10 cellular contexts compared by ENCODE assay signal in the genomic region with DNA sequence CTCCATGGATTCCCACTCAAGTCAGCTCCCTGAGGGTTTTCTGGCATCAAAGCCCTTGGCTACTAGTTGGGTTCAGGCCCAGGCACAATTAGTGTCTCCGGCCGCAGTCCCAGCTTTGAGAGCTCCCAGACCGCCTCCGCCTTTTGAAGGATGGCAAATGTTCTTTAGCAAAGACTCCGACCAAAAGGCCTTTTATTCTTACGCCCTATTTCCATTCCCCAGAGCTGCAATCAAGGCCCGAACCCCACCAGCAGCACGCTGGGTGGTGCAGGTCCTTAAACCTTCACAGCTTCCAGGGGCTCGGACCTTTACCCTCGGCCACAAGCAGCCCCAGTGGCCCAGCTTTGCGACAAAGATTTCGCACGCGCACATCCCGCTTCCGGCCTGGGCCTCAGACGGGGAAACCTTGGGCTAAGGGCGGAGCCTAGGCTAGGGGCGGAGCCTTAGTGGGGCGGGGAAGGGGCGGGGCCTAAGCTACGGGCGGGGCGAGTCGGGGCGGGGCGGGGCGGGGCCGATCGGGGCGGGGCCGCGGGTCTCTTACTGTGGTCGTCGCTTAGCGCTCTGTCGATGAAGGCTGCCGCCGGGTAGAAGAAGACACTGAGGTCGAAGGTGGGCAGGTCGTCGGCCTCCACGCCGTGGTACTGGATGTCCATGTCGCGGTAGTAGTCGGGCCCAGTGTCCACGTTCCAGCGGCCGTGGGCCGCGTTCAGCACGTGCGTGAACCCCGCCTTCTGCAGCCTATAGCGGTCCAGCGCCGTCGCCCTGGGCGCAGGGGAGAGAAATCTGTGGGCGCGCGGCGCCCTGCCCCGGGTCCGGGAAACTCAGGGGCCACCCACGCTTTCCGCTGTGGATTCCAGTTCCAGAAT.
DNase-seq lines count a peak whose midpoint lies in the region; ATAC-seq, FAIRE-seq and TF ChIP-seq lines count a peak whose summit lies in the region.
"Had no signal": no experiment of that assay in that cellular context is flagged by ENCODE, and none has a peak within 500 bp of the region (broad histone marks: within the 10 kb centered on the region; RNA-seq: fewer than 3 reads in every experiment).

No MANE protein-coding gene starts in this region.

- no peak overlapping the region for H2BK5ac ChIP-seq in neuronal stem cell (ENCODE audit: low read length)

- H3K27me3 ChIP-seq in right lobe of liver (no peaks in the 10 kb centered on the region), HepG2 (ENCODE audit: control insufficient read depth in 1 of 2, insufficient read depth in 2 of 2, low read length in 2 of 2) (peaks cover 0 to 11% of the 10 kb centered on the region in 2 experiments; a peak in 1 of 5 replicates), neuronal stem cell (ENCODE audit: control insufficient read depth in 3 of 3, insufficient read depth in 3 of 3, low read depth in 1 of 3, low read length in 3 of 3) (no peaks in the 10 kb centered on the region)

- no peak overlapping the region for H2AK5ac ChIP-seq in neuronal stem cell (ENCODE audit: low read depth, low read length)

- no peak overlapping the region for H3K18ac ChIP-seq in neuronal stem cell (ENCODE audit: low read length)

- H3K27ac ChIP-seq in right lobe of liver (no peak overlapping the region), HepG2 (ENCODE audit: extremely low read length, insufficient read depth, low read length) (no peak overlapping the region), neuronal stem cell (replicated peaks; ENCODE audit: low read length) (no peak overlapping the region)

- no peaks in the 10 kb centered on the region for H3K9me3 ChIP-seq in right lobe of liver
- no peaks in the 10 kb centered on the region for H3K9me3 ChIP-seq in HepG2 (ENCODE audit: low read length)
- no peaks in the 10 kb centered on the region for H3K9me3 ChIP-seq in neuronal stem cell (replicated peaks in 1 of 2; ENCODE audit: control insufficient read depth in 2 of 2, insufficient read depth in 1 of 2, low read depth in 1 of 2, low read length in 2 of 2)

- TF ChIP-seq EP300 in HepG2 (IDR thresholded peaks at IDR 0.05; ENCODE audit: low read depth in 2 of 2, low read length in 2 of 2) (no peak), HepG2 (CRISPR knock-in tag; IDR thresholded peaks at IDR 0.05; ENCODE audit: borderline replicate concordance) (no peak)

- H2AFZ ChIP-seq in HepG2 (ENCODE audit: low read length) = no peak overlapping the region
- H2AFZ ChIP-seq in neuronal stem cell (ENCODE audit: low read length) = no peak overlapping the region

- H3K79me2 ChIP-seq in HepG2 (ENCODE audit: insufficient read depth, low read length) = no peaks in the 10 kb centered on the region

- no peak overlapping the region for H3K9ac ChIP-seq in HepG2 (ENCODE audit: insufficient read depth, low read depth, low read length)
- no peak overlapping the region for H3K9ac ChIP-seq in neuronal stem cell (ENCODE audit: low read depth, low read length, poor library complexity)

- TF ChIP-seq POLR2A in right lobe of liver (IDR thresholded peaks at IDR 0.05) (no peak), HepG2 (IDR thresholded peaks at IDR 0.05; ENCODE audit: insufficient read depth in 1 of 2, low read depth in 2 of 2, low read length in 2 of 2) (no peak)

- H4K20me1 ChIP-seq in HepG2 (ENCODE audit: insufficient read depth, low read length) = no peaks in the 10 kb centered on the region

- CTCF ChIA-PET in HepG2 (lab: Yijun Ruan, JAX; ENCODE audit: low intra/inter-chr PET ratio, low total read pairs) = no interaction called here

- POLR2A ChIA-PET in HepG2 (lab: Yijun Ruan, JAX) = no interaction called here

- H3K27ac Mint-ChIP-seq in activated naive CD8-positive, alpha-beta T cell treated with anti-CD3 and anti-CD28 coated beads, Interleukin-2, amount 50 U/mL, for 24 hours = no peak overlapping the region

- ATAC-seq in right lobe of liver (peak; percentile 16 to 29 (median 24)), HepG2 (no peak), GM19463 (IDR thresholded peaks at IDR 0.05; ENCODE audit: unreplicated experiment) (no peak), HG02763 (IDR thresholded peaks at IDR 0.05; ENCODE audit: unreplicated experiment) (no peak)
- ATAC-seq in activated naive CD8-positive, alpha-beta T cell treated with anti-CD3 and anti-CD28 coated beads, Interleukin-2, amount 50 U/mL, for 24 hours = peak; percentile 22

- H3K79me1 ChIP-seq in neuronal stem cell (ENCODE audit: low read depth, low read length) = no peaks in the 10 kb centered on the region

- TF ChIP-seq CTCF in right lobe of liver (IDR thresholded peaks at IDR 0.05) (no peak), HepG2 (CRISPR knock-in tag; IDR thresholded peaks at IDR 0.05) (no peak)

- no peak overlapping the region for H4K8ac ChIP-seq in neuronal stem cell (ENCODE audit: low read depth, low read length)

- H3K36me3 ChIP-seq in right lobe of liver (no peaks in the 10 kb centered on the region), HepG2 (replicated peaks in 1 of 2; ENCODE audit: control insufficient read depth in 1 of 2, insufficient read depth in 2 of 2, low read length in 2 of 2) (no peaks in the 10 kb centered on the region), neuronal stem cell (replicated peaks in 1 of 2; ENCODE audit: control insufficient read depth in 2 of 2, insufficient read depth in 2 of 2, low read length in 2 of 2) (no peaks in the 10 kb centered on the region)

- intact Hi-C loops in right lobe of liver (cut with DNase I) (no loop called here), HepG2 (cut with micrococcal nuclease; ENCODE audit: unreplicated experiment) (no loop called here)

- no peak overlapping the region for H3K4me2 ChIP-seq in HepG2 (ENCODE audit: low read depth, low read length)
- H3K4me2 ChIP-seq in neuronal stem cell (ENCODE audit: insufficient read depth, low read length, poor library complexity, severe bottlenecking) = no peak overlapping the region

- no peak for FAIRE-seq in HepG2 (lab: Jason Lieb, UNC)
- FAIRE-seq: islet of Langerhans had no signal

- H3K4me3 Mint-ChIP-seq in activated naive CD8-positive, alpha-beta T cell treated with anti-CD3 and anti-CD28 coated beads, Interleukin-2, amount 50 U/mL, for 24 hours = peak overlapping the region; percentile 48
- H3K4me3 Mint-ChIP-seq: brain had no signal

- BruUV-seq in HepG2 (replicated peaks; lab: Mats Ljungman, UMichigan) = no TSS peak

- H3K9me3 Mint-ChIP-seq in activated naive CD8-positive, alpha-beta T cell treated with anti-CD3 and anti-CD28 coated beads, Interleukin-2, amount 50 U/mL, for 24 hours = no peaks in the 10 kb centered on the region

- H3K4me3 ChIP-seq in right lobe of liver (no peak overlapping the region), HepG2 (replicated peaks in 1 of 3; ENCODE audit: insufficient read depth in 1 of 3, low read depth in 2 of 3, low read length in 3 of 3) (no peak overlapping the region), neuronal stem cell (ENCODE audit: low read length in 2 of 2) (no peak overlapping the region)

- H2BK15ac ChIP-seq in neuronal stem cell (ENCODE audit: low read length) = peak overlapping the region; percentile 18

- H3K23ac ChIP-seq in neuronal stem cell (ENCODE audit: low read depth, low read length, poor library complexity) = no peak overlapping the region

- no peaks in the 10 kb centered on the region for H3K36me3 Mint-ChIP-seq in activated naive CD8-positive, alpha-beta T cell treated with anti-CD3 and anti-CD28 coated beads, Interleukin-2, amount 50 U/mL, for 24 hours (ENCODE audit: low read depth)
- H3K36me3 Mint-ChIP-seq: brain had no signal

- in situ Hi-C loops in HepG2 (cut with HindIII; ENCODE audit: extremely low pct_ligation_motif_present, low pct_unique_long_range_greater_than_20kb) = no loop called here

- no peak overlapping the region for H3K14ac ChIP-seq in neuronal stem cell (ENCODE audit: low read length)

- H3K4ac ChIP-seq in neuronal stem cell (ENCODE audit: low read length) = no peak overlapping the region

- DNase-seq in right lobe of liver (peak in 1 of 3 donors; percentile 46), HepG2 (ENCODE audit: low spot score) (no peak), neuronal stem cell (ENCODE audit: low spot score) (no peak), NCI-H774 (lab: John Stamatoyannopoulos, UW) (no peak), NOMO-1 treated with DMSO at 0.1 percent for 48 hours (lab: John Stamatoyannopoulos, UW; ENCODE audit: unreplicated experiment) (no peak)
- DNase-seq in activated naive CD8-positive, alpha-beta T cell treated with anti-CD3 and anti-CD28 coated beads, Interleukin-2, amount 50 U/mL, for 24 hours = peak; percentile 36

- no peak overlapping the region for H2BK120ac ChIP-seq in neuronal stem cell (ENCODE audit: low read depth, low read length)

- WGBS in right lobe of liver (ENCODE audit: insufficient coverage, low coverage, low lambda C conversion rate, missing lambda C conversion rate) = 35% methylated on average over 15 of the region's 68 CpGs
- 84% methylated on average over 55 of the region's 68 CpGs for WGBS in HepG2 (ENCODE audit: low lambda C conversion rate)
- no CpG with 5 or more reads among the region's 68 CpGs for WGBS in neuronal stem cell (ENCODE audit: extremely low coverage in 2 of 2, insufficient read length in 2 of 2, insufficient replicate concordance in 1 of 2), 2 donors

- H3K4me1 Mint-ChIP-seq in activated naive CD8-positive, alpha-beta T cell treated with anti-CD3 and anti-CD28 coated beads, Interleukin-2, amount 50 U/mL, for 24 hours = peaks cover 31% of the 10 kb centered on the region

- H3K4me1 ChIP-seq in right lobe of liver (no peaks in the 10 kb centered on the region), HepG2 (ENCODE audit: insufficient read depth, low read length) (no peaks in the 10 kb centered on the region), neuronal stem cell (ENCODE audit: control insufficient read depth in 2 of 2, insufficient read depth in 1 of 2, low read depth in 1 of 2, low read length in 2 of 2) (peaks cover 0 to 5% of the 10 kb centered on the region in 2 donors)

- peaks cover 5% of the 10 kb centered on the region for H3K27me3 Mint-ChIP-seq in activated naive CD8-positive, alpha-beta T cell treated with anti-CD3 and anti-CD28 coated beads, Interleukin-2, amount 50 U/mL, for 24 hours

- H2BK12ac ChIP-seq in neuronal stem cell (ENCODE audit: low read length) = no peak overlapping the region

- TF ChIP-seq RAD21 in HepG2 (CRISPR knock-in tag; IDR thresholded peaks at IDR 0.05) = no peak

- H4K91ac ChIP-seq in neuronal stem cell (ENCODE audit: low read depth, low read length, poor library complexity) = no peak overlapping the region

TF ChIP-seq in HepG2, 621 proteins besides CTCF, POLR2A, EP300 and RAD21 (continues in another document):
- TF ChIP-seq, protein P1, sequence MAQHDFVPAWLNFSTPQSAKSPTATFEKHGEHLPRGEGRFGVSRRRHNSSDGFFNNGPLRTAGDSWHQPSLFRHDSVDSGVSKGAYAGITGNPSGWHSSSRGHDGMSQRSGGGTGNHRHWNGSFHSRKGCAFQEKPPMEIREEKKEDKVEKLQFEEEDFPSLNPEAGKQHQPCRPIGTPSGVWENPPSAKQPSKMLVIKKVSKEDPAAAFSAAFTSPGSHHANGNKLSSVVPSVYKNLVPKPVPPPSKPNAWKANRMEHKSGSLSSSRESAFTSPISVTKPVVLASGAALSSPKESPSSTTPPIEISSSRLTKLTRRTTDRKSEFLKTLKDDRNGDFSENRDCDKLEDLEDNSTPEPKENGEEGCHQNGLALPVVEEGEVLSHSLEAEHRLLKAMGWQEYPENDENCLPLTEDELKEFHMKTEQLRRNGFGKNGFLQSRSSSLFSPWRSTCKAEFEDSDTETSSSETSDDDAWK (CRISPR knock-in tag; IDR thresholded peaks at IDR 0.05) = no peak
- TF ChIP-seq ZNF83 (CRISPR knock-in tag; IDR thresholded peaks at IDR 0.05; ENCODE audit: borderline replicate concordance) = no peak

Comparison
In these comparisons a context has a peak if more than half of its experiments do, and no peak if none do; other contexts are left out.
1. ATAC-seq: peak in right lobe of liver (4 of 4) and activated naive CD8-positive, alpha-beta T cell treated with anti-CD3 and anti-CD28 coated beads, Interleukin-2, amount 50 U/mL, for 24 hours (single experiment); none in HepG2 (single experiment), GM19463 (single experiment) and HG02763 (single experiment).